Comparison of ENCODE assay signal across 1 cellular context in the genomic region with DNA sequence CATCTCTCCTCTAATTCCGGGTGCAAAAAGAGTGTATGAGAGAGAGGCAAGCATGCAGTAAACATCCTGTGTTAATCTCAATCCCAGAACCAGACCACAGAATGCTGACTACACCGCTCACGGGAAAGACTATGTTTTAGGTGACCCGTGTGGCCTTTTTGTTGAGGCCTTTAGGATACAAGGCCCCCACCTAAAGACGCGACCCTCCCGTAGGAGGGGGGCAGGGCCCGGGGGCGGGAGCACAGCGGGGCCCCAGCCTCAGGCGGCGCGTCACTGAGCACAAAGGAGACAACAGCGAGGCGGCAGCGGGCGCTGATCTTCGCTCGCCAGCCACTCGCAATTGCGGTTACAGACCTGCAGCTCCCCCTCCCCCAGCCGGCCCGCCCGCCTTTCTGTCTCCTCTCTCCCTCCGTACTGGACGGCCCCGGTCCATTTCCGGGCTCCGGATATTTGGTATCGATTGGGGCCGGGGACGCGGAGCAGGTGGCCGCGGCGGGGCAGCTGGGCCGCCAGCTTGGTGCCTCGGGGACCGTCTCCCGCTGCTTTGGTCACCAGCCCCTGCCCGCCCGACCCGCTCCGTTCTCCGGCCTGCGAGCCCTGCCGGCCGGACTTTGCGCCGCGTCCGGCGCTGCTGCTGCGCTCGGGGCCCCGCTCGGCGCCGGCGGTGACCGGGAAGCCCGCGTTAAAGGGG.
TF ChIP-seq lines count a peak whose summit lies in the region.

A gene with protein sequence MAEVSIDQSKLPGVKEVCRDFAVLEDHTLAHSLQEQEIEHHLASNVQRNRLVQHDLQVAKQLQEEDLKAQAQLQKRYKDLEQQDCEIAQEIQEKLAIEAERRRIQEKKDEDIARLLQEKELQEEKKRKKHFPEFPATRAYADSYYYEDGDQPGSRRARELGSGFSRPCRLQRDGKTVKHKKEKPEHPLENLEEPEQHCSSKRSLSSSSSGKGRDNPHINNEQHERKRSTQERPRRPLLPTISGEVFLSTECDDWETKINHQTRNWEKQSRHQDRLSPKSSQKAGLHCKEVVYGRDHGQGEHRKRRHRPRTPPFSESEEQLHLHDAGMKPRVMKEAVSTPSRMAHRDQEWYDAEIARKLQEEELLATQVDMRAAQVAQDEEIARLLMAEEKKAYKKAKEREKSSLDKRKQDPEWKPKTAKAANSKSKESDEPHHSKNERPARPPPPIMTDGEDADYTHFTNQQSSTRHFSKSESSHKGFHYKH (plus strand): TSS at position 432 of the 691 bp plus-strand sequence. CDS start 281 bp downstream, outside the sequence.

TF ChIP-seq in HepG2, 621 proteins besides CTCF, POLR2A, EP300 and RAD21 (continued from another document and continues in another):
- no peak for TF ChIP-seq ZNF207 (IDR thresholded peaks at IDR 0.05; ENCODE audit: borderline replicate concordance)
- TF ChIP-seq, protein P1, sequence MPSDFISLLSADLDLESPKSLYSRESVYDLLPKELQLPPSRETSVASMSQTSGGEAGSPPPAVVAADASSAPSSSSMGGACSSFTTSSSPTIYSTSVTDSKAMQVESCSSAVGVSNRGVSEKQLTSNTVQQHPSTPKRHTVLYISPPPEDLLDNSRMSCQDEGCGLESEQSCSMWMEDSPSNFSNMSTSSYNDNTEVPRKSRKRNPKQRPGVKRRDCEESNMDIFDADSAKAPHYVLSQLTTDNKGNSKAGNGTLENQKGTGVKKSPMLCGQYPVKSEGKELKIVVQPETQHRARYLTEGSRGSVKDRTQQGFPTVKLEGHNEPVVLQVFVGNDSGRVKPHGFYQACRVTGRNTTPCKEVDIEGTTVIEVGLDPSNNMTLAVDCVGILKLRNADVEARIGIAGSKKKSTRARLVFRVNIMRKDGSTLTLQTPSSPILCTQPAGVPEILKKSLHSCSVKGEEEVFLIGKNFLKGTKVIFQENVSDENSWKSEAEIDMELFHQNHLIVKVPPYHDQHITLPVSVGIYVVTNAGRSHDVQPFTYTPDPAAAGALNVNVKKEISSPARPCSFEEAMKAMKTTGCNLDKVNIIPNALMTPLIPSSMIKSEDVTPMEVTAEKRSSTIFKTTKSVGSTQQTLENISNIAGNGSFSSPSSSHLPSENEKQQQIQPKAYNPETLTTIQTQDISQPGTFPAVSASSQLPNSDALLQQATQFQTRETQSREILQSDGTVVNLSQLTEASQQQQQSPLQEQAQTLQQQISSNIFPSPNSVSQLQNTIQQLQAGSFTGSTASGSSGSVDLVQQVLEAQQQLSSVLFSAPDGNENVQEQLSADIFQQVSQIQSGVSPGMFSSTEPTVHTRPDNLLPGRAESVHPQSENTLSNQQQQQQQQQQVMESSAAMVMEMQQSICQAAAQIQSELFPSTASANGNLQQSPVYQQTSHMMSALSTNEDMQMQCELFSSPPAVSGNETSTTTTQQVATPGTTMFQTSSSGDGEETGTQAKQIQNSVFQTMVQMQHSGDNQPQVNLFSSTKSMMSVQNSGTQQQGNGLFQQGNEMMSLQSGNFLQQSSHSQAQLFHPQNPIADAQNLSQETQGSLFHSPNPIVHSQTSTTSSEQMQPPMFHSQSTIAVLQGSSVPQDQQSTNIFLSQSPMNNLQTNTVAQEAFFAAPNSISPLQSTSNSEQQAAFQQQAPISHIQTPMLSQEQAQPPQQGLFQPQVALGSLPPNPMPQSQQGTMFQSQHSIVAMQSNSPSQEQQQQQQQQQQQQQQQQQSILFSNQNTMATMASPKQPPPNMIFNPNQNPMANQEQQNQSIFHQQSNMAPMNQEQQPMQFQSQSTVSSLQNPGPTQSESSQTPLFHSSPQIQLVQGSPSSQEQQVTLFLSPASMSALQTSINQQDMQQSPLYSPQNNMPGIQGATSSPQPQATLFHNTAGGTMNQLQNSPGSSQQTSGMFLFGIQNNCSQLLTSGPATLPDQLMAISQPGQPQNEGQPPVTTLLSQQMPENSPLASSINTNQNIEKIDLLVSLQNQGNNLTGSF (CRISPR knock-in tag; IDR thresholded peaks at IDR 0.05): no peak
- TF ChIP-seq SNAPC2 (CRISPR knock-in tag; IDR thresholded peaks at IDR 0.05): peak; percentile 70
- TF ChIP-seq, protein P2, sequence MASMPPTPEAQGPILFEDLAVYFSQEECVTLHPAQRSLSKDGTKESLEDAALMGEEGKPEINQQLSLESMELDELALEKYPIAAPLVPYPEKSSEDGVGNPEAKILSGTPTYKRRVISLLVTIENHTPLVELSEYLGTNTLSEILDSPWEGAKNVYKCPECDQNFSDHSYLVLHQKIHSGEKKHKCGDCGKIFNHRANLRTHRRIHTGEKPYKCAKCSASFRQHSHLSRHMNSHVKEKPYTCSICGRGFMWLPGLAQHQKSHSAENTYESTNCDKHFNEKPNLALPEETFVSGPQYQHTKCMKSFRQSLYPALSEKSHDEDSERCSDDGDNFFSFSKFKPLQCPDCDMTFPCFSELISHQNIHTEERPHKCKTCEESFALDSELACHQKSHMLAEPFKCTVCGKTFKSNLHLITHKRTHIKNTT (CRISPR knock-in tag; IDR thresholded peaks at IDR 0.05): no peak
- peak; percentile 77 for TF ChIP-seq MED1 (CRISPR knock-in tag; IDR thresholded peaks at IDR 0.05)
- peak; percentile 11; the same call in 1 of the 2 replicates for TF ChIP-seq STAG1 (CRISPR knock-in tag; IDR thresholded peaks at IDR 0.05)
- TF ChIP-seq RXRB (CRISPR knock-in tag; IDR thresholded peaks at IDR 0.05; ENCODE audit: borderline replicate concordance): peak; percentile 61; the same call in 1 of the 2 replicates
- 0 out of 2 replicates have a peak, but pooled peaks have one; percentile 49 for TF ChIP-seq PPARG (CRISPR knock-in tag; conservative IDR thresholded peaks at IDR 0.05)
- TF ChIP-seq ZNF30 (CRISPR knock-in tag; IDR thresholded peaks at IDR 0.05): no peak
- no peak for TF ChIP-seq ZNF354B (CRISPR knock-in tag; IDR thresholded peaks at IDR 0.05)
- no peak for TF ChIP-seq ZSCAN25 (CRISPR knock-in tag; IDR thresholded peaks at IDR 0.05)
- TF ChIP-seq TCF7L2 (IDR thresholded peaks at IDR 0.05; ENCODE audit: low read depth, low read length): no peak
- TF ChIP-seq, protein P3, sequence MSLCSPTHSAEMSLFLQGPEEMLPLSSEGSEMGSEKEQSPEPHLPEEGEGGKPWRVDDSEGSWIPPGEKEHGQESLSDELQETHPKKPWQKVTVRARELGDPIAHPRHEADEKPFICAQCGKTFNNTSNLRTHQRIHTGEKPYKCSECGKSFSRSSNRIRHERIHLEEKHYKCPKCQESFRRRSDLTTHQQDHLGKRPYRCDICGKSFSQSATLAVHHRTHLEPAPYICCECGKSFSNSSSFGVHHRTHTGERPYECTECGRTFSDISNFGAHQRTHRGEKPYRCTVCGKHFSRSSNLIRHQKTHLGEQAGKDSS (CRISPR knock-in tag; IDR thresholded peaks at IDR 0.05; ENCODE audit: borderline replicate concordance, low read depth): peak; percentile 47
- no peak for TF ChIP-seq JDP2 (CRISPR knock-in tag; IDR thresholded peaks at IDR 0.05; ENCODE audit: borderline replicate concordance)
- peak; percentile 65; the same call in 1 of the 2 replicates for TF ChIP-seq ZBTB7B (CRISPR knock-in tag; IDR thresholded peaks at IDR 0.05)
- TF ChIP-seq, protein P4, sequence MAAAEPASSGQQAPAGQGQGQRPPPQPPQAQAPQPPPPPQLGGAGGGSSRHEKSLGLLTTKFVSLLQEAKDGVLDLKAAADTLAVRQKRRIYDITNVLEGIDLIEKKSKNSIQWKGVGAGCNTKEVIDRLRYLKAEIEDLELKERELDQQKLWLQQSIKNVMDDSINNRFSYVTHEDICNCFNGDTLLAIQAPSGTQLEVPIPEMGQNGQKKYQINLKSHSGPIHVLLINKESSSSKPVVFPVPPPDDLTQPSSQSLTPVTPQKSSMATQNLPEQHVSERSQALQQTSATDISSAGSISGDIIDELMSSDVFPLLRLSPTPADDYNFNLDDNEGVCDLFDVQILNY (CRISPR knock-in tag; conservative IDR thresholded peaks at IDR 0.05): no peak
- TF ChIP-seq ZNF333 (CRISPR knock-in tag; IDR thresholded peaks at IDR 0.05; ENCODE audit: borderline replicate concordance): peak; percentile 83; the same call in 1 of the 2 replicates
- 0 out of 2 replicates have a peak, but pooled peaks have one; percentile 48 for TF ChIP-seq ZFP37 (CRISPR knock-in tag; IDR thresholded peaks at IDR 0.05; ENCODE audit: borderline replicate concordance)
- peak; percentile 63 for TF ChIP-seq POLR2AphosphoS5 (IDR thresholded peaks at IDR 0.05; ENCODE audit: low read depth, low read length)
- TF ChIP-seq ZNF607 (CRISPR knock-in tag; IDR thresholded peaks at IDR 0.05; ENCODE audit: borderline replicate concordance): peak; percentile 76
- TF ChIP-seq ARHGAP35 (CRISPR knock-in tag; IDR thresholded peaks at IDR 0.05; ENCODE audit: borderline replicate concordance): 0 out of 2 replicates have a peak, but pooled peaks have one; percentile 35
- no peak for TF ChIP-seq CENPX (CRISPR knock-in tag; IDR thresholded peaks at IDR 0.05)
- TF ChIP-seq JUN (CRISPR knock-in tag; IDR thresholded peaks at IDR 0.05): no peak
- TF ChIP-seq, protein P5, sequence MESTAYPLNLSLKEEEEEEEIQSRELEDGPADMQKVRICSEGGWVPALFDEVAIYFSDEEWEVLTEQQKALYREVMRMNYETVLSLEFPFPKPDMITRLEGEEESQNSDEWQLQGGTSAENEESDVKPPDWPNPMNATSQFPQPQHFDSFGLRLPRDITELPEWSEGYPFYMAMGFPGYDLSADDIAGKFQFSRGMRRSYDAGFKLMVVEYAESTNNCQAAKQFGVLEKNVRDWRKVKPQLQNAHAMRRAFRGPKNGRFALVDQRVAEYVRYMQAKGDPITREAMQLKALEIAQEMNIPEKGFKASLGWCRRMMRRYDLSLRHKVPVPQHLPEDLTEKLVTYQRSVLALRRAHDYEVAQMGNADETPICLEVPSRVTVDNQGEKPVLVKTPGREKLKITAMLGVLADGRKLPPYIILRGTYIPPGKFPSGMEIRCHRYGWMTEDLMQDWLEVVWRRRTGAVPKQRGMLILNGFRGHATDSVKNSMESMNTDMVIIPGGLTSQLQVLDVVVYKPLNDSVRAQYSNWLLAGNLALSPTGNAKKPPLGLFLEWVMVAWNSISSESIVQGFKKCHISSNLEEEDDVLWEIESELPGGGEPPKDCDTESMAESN (CRISPR knock-in tag; conservative IDR thresholded peaks at IDR 0.05): 0 out of 2 replicates have a peak, but pooled peaks have one; percentile 69
- TF ChIP-seq KDM3A (CRISPR knock-in tag; IDR thresholded peaks at IDR 0.05; ENCODE audit: low read depth): peak; percentile 79; the same call in 1 of the 2 replicates
- TF ChIP-seq ZBTB3 (CRISPR knock-in tag; IDR thresholded peaks at IDR 0.05; ENCODE audit: borderline replicate concordance, low read depth): no peak
- no peak for TF ChIP-seq ZNF3 (CRISPR knock-in tag; IDR thresholded peaks at IDR 0.05)
- TF ChIP-seq, protein P6, sequence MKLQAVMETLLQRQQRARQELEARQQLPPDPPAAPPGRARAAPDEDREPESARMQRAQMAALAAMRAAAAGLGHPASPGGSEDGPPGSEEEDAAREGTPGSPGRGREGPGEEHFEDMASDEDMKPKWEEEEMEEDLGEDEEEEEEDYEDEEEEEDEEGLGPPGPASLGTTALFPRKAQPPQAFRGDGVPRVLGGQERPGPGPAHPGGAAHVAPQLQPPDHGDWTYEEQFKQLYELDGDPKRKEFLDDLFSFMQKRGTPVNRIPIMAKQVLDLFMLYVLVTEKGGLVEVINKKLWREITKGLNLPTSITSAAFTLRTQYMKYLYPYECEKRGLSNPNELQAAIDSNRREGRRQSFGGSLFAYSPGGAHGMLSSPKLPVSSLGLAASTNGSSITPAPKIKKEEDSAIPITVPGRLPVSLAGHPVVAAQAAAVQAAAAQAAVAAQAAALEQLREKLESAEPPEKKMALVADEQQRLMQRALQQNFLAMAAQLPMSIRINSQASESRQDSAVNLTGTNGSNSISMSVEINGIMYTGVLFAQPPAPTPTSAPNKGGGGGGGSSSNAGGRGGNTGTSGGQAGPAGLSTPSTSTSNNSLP (IDR thresholded peaks at IDR 0.05; ENCODE audit: low read depth, low read length): peak; percentile 28; the same call in 1 of the 2 replicates
- TF ChIP-seq RBM39 (IDR thresholded peaks at IDR 0.05; ENCODE audit: low read depth, low read length, poor library complexity, severe bottlenecking): peak; percentile 90
- TF ChIP-seq, protein P7, sequence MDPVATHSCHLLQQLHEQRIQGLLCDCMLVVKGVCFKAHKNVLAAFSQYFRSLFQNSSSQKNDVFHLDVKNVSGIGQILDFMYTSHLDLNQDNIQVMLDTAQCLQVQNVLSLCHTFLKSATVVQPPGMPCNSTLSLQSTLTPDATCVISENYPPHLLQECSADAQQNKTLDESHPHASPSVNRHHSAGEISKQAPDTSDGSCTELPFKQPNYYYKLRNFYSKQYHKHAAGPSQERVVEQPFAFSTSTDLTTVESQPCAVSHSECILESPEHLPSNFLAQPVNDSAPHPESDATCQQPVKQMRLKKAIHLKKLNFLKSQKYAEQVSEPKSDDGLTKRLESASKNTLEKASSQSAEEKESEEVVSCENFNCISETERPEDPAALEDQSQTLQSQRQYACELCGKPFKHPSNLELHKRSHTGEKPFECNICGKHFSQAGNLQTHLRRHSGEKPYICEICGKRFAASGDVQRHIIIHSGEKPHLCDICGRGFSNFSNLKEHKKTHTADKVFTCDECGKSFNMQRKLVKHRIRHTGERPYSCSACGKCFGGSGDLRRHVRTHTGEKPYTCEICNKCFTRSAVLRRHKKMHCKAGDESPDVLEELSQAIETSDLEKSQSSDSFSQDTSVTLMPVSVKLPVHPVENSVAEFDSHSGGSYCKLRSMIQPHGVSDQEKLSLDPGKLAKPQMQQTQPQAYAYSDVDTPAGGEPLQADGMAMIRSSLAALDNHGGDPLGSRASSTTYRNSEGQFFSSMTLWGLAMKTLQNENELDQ (CRISPR knock-in tag; IDR thresholded peaks at IDR 0.05; ENCODE audit: borderline replicate concordance): no peak
- TF ChIP-seq DPF2 (CRISPR knock-in tag; IDR thresholded peaks at IDR 0.05; ENCODE audit: borderline replicate concordance, low read depth): no peak
- TF ChIP-seq ZNF777 (CRISPR knock-in tag; IDR thresholded peaks at IDR 0.05): peak; percentile 87
- TF ChIP-seq XRCC5 (optimal IDR thresholded peaks at IDR 0.05; ENCODE audit: low read length): no peak
- TF ChIP-seq ZBTB1 (CRISPR knock-in tag; IDR thresholded peaks at IDR 0.05; ENCODE audit: borderline replicate concordance): no peak
- TF ChIP-seq AKAP8 (CRISPR knock-in tag; IDR thresholded peaks at IDR 0.05): no peak
- TF ChIP-seq, protein P8, sequence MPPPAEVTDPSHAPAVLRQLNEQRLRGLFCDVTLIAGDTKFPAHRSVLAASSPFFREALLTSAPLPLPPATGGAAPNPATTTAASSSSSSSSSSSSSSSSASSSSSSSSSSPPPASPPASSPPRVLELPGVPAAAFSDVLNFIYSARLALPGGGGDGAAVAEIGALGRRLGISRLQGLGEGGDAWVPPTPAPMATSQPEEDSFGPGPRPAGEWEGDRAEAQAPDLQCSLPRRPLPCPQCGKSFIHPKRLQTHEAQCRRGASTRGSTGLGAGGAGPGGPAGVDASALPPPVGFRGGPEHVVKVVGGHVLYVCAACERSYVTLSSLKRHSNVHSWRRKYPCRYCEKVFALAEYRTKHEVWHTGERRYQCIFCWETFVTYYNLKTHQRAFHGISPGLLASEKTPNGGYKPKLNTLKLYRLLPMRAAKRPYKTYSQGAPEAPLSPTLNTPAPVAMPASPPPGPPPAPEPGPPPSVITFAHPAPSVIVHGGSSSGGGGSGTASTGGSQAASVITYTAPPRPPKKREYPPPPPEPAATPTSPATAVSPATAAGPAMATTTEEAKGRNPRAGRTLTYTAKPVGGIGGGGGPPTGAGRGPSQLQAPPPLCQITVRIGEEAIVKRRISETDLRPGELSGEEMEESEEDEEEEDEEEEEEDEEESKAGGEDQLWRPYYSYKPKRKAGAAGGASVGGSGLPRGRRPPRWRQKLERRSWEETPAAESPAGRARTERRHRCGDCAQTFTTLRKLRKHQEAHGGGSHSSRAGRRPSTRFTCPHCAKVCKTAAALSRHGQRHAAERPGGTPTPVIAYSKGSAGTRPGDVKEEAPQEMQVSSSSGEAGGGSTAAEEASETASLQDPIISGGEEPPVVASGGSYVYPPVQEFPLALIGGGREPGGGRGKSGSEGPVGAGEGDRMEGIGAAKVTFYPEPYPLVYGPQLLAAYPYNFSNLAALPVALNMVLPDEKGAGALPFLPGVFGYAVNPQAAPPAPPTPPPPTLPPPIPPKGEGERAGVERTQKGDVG (CRISPR knock-in tag; IDR thresholded peaks at IDR 0.05; ENCODE audit: borderline replicate concordance): no peak
- TF ChIP-seq CBX1 (IDR thresholded peaks at IDR 0.05; ENCODE audit: low read depth): no peak
- TF ChIP-seq ZNF143 (CRISPR knock-in tag; IDR thresholded peaks at IDR 0.05): no peak
- TF ChIP-seq PHF8 (CRISPR knock-in tag; IDR thresholded peaks at IDR 0.05): peak; percentile 89
